In the genomic region with DNA sequence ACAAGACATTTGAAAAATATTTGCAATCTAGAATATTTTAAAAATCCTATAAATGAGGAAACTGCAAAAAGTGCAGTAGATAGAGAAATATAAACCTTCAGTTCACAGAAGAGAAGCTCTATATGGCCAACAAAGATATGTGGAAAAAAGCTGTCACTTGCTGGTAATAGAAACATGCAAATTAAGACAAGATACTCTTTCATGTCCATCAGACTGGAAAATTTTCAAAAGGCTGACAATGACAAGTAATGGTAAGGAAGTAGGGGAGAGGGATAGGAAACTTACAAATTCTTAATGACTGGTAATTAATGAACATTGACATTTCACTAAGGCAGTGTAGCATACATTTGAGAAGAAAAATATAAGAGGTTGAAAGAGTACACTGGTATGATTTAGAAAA, we compare ENCODE assay signal across 23 cellular contexts.
DNase-seq lines count a peak whose midpoint lies in the region; ATAC-seq and TF ChIP-seq lines count a peak whose summit lies in the region.
"Had no signal": no experiment of that assay in that cellular context is flagged by ENCODE, and none has a peak within 500 bp of the region (broad histone marks: within the 10 kb centered on the region; RNA-seq: fewer than 3 reads in every experiment).

No MANE protein-coding gene starts in this region.

- no peak for TF ChIP-seq POLR2A in gastroesophageal sphincter (IDR thresholded peaks at IDR 0.05)

- no peaks in the 10 kb centered on the region for H3K36me3 ChIP-seq in gastroesophageal sphincter
- H3K36me3 ChIP-seq: neural progenitor cell, tibial nerve had no signal

- TF ChIP-seq CTCF in GM20000 (IDR thresholded peaks at IDR 0.05; ENCODE audit: extremely low read depth, missing control alignments) = no peak
- no peak for TF ChIP-seq CTCF in gastroesophageal sphincter (IDR thresholded peaks at IDR 0.05)

- H3K4me1 Mint-ChIP-seq in activated T-helper 2 cell treated with anti-CD3 and anti-CD28 coated beads, Interferon-gamma antibody, Interleukin-2, Interleukin-4, amounts not matched to agents 10 μg/mL and 5 μg/mL and 100 μg/mL, durations not matched to agents 14 hours and 24 hours and 36 hours (ENCODE audit: low read depth) = peaks cover 64% of the 10 kb centered on the region
- H3K4me1 Mint-ChIP-seq: neural progenitor cell had no signal

- ATAC-seq in activated naive CD4-positive, alpha-beta T cell treated with anti-CD3 and anti-CD28 coated beads, Interleukin-2, amount 50 U/mL, for 72 hours = peak in 1 of 2 donors; percentile 13
- no peak for ATAC-seq in HG03520 (IDR thresholded peaks at IDR 0.05; ENCODE audit: unreplicated experiment)
- ATAC-seq in gastroesophageal sphincter = no peak
- ATAC-seq: left lobe of liver had no signal

- H3K4me3 ChIP-seq in gastroesophageal sphincter = no peak overlapping the region
- H3K4me3 ChIP-seq: dorsolateral prefrontal cortex, neural progenitor cell, tibial nerve had no signal

- no peak overlapping the region for H3K27ac ChIP-seq in gastroesophageal sphincter
- H3K27ac ChIP-seq: dorsolateral prefrontal cortex, neural progenitor cell, tibial nerve had no signal

- no peak overlapping the region for H3K4me3 Mint-ChIP-seq in activated T-helper 2 cell treated with anti-CD3 and anti-CD28 coated beads, Interferon-gamma antibody, Interleukin-2, Interleukin-4, amounts not matched to agents 10 μg/mL and 5 μg/mL and 100 μg/mL, durations not matched to agents 14 hours and 24 hours and 36 hours (ENCODE audit: low read depth)
- H3K4me3 Mint-ChIP-seq: CD4-positive, alpha-beta T cell; central memory CD8-positive, alpha-beta T cell; neural progenitor cell had no signal

- H3K9me3 Mint-ChIP-seq in activated naive CD4-positive, alpha-beta T cell treated with anti-CD3 and anti-CD28 coated beads, Interleukin-2, amount 50 U/mL, for 72 hours = peaks cover 0 to 5% of the 10 kb centered on the region in 2 donors
- peaks cover 9% of the 10 kb centered on the region for H3K9me3 Mint-ChIP-seq in activated T-helper 2 cell treated with anti-CD3 and anti-CD28 coated beads, Interferon-gamma antibody, Interleukin-2, Interleukin-4, amounts not matched to agents 10 μg/mL and 5 μg/mL and 100 μg/mL, durations not matched to agents 14 hours and 24 hours and 36 hours
- H3K9me3 Mint-ChIP-seq: CD4-positive, alpha-beta T cell; central memory CD8-positive, alpha-beta T cell; neural progenitor cell had no signal

- no peaks in the 10 kb centered on the region for H3K27me3 Mint-ChIP-seq in activated T-helper 2 cell treated with anti-CD3 and anti-CD28 coated beads, Interferon-gamma antibody, Interleukin-2, Interleukin-4, amounts not matched to agents 10 μg/mL and 5 μg/mL and 100 μg/mL, durations not matched to agents 14 hours and 24 hours and 36 hours (ENCODE audit: low read depth)
- H3K27me3 Mint-ChIP-seq: CD4-positive, alpha-beta T cell; central memory CD8-positive, alpha-beta T cell; progenitor cell of endocrine pancreas had no signal

- no peaks in the 10 kb centered on the region for H3K9me3 ChIP-seq in gastroesophageal sphincter
- H3K9me3 ChIP-seq: tibial nerve had no signal

- no peaks in the 10 kb centered on the region for H3K27me3 ChIP-seq in gastroesophageal sphincter
- H3K27me3 ChIP-seq: dorsolateral prefrontal cortex, neural progenitor cell, tibial nerve had no signal

- no peaks in the 10 kb centered on the region for H3K4me1 ChIP-seq in gastroesophageal sphincter
- H3K4me1 ChIP-seq: neural progenitor cell had no signal

- H3K27ac Mint-ChIP-seq in activated naive CD4-positive, alpha-beta T cell treated with anti-CD3 and anti-CD28 coated beads, Interleukin-2, amount 50 U/mL, for 72 hours = peak overlapping the region; percentile 81 to 93
- H3K27ac Mint-ChIP-seq in activated T-helper 2 cell treated with anti-CD3 and anti-CD28 coated beads, Interferon-gamma antibody, Interleukin-2, Interleukin-4, amounts not matched to agents 10 μg/mL and 5 μg/mL and 100 μg/mL, durations not matched to agents 14 hours and 24 hours and 36 hours = peak overlapping the region; percentile 93
- H3K27ac Mint-ChIP-seq: neural progenitor cell, progenitor cell of endocrine pancreas had no signal

- intact Hi-C loops in activated T-helper 2 cell treated with anti-CD3 and anti-CD28 coated beads, Interferon-gamma antibody, Interleukin-2, Interleukin-4, amounts not matched to agents 10 μg/mL and 5 μg/mL and 100 μg/mL, durations not matched to agents 14 hours and 24 hours and 36 hours (cut with micrococcal nuclease) = no loop called here

- H3K36me3 Mint-ChIP-seq in activated naive CD4-positive, alpha-beta T cell treated with anti-CD3 and anti-CD28 coated beads, Interleukin-2, amount 50 U/mL, for 72 hours = peaks cover 0 to 11% of the 10 kb centered on the region in 2 donors
- peaks cover 20% of the 10 kb centered on the region for H3K36me3 Mint-ChIP-seq in activated T-helper 2 cell treated with anti-CD3 and anti-CD28 coated beads, Interferon-gamma antibody, Interleukin-2, Interleukin-4, amounts not matched to agents 10 μg/mL and 5 μg/mL and 100 μg/mL, durations not matched to agents 14 hours and 24 hours and 36 hours (ENCODE audit: low read depth)
- H3K36me3 Mint-ChIP-seq: neural progenitor cell had no signal

- DNase-seq in activated naive CD4-positive, alpha-beta T cell treated with anti-CD3 and anti-CD28 coated beads, Interleukin-2, amount 50 U/mL, for 72 hours (ENCODE audit: low spot score in 2 of 2) = no peak
- DNase-seq in activated naive CD4-positive, alpha-beta T cell treated with Interleukin-2 at 50 U/mL for 16 hours = no peak
- DNase-seq in GM20000 (ENCODE audit: low spot score) = peak; percentile 11
- no peak for DNase-seq in activated T-helper 2 cell treated with anti-CD3 and anti-CD28 coated beads, Interferon-gamma antibody, Interleukin-2, Interleukin-4, amounts not matched to agents 10 μg/mL and 5 μg/mL and 100 μg/mL, durations not matched to agents 14 hours and 24 hours and 36 hours (ENCODE audit: low spot score)
- no peak for DNase-seq in HUDEP-2 (lab: John Stamatoyannopoulos, UW; ENCODE audit: unreplicated experiment in 76 of 76)
- DNase-seq: activated CD4-positive, alpha-beta T cell treated with anti-CD3 and anti-CD28 coated beads, Interleukin-2, amount 50 U/mL, for 4 hours; activated effector memory CD4-positive, alpha-beta T cell treated with Interleukin-2 at 50 U/mL for 16 hours; aorta; CD4-positive, alpha-beta T cell; DMS53; dorsolateral prefrontal cortex; GF-D8; midbrain; NCI-H1105 treated with DMSO at 0.1 percent for 48 hours; NCI-H524; stimulated activated naive CD4-positive, alpha-beta T cell treated with Interleukin-2 at 50 U/mL for 16 hours had no signal

- TF ChIP-seq EP300 in gastroesophageal sphincter (IDR thresholded peaks at IDR 0.05) = no peak
